In genomic region chr16:11205754-11206459, GRCh38 we compare ENCODE assay signal across 11 cellular contexts. TPM values are rescaled to one million over a fixed set of nuclear protein-coding genes. Genes with fewer than 3 reads are reported as not detected.
DNase-seq lines count a peak whose midpoint lies in the region; ATAC-seq and TF ChIP-seq lines count a peak whose summit lies in the region.
"Had no signal": no experiment of that assay in that cellular context is flagged by ENCODE, and none has a peak within 500 bp of the region (broad histone marks: within the 10 kb centered on the region; RNA-seq: fewer than 3 reads in every experiment).

No MANE protein-coding gene starts in this region.

- H3K4me3 Mint-ChIP-seq in activated CD4-positive, alpha-beta T cell treated with anti-CD3 and anti-CD28 coated beads, Interleukin-2, amount 10 ng/mL, durations not matched to agents 7 days and 5 days: no peak overlapping the region
- no peak overlapping the region for H3K4me3 Mint-ChIP-seq in endothelial cell (ENCODE audit: unreplicated experiment)
- no peak overlapping the region for H3K4me3 Mint-ChIP-seq in stimulated activated memory B cell treated with anti-CD40 and anti-IgM and Interleukin-4, amounts not matched to agents 10 μg/mL and 1 μg/mL and 100 μg/mL, for 72 hours
- H3K4me3 Mint-ChIP-seq: neural progenitor cell had no signal

- H3K27ac Mint-ChIP-seq in activated CD4-positive, alpha-beta T cell treated with anti-CD3 and anti-CD28 coated beads, Interleukin-2, amount 10 ng/mL, durations not matched to agents 7 days and 5 days: peak overlapping the region; percentile 83
- peak overlapping the region; percentile 72 for H3K27ac Mint-ChIP-seq in endothelial cell (ENCODE audit: unreplicated experiment)
- H3K27ac Mint-ChIP-seq in stimulated activated memory B cell treated with anti-CD40 and anti-IgM and Interleukin-4, amounts not matched to agents 10 μg/mL and 1 μg/mL and 100 μg/mL, for 72 hours: peak overlapping the region; percentile 90
- H3K27ac Mint-ChIP-seq: neural progenitor cell had no signal

- POLR2A ChIA-PET in activated CD4-positive, alpha-beta T cell treated with anti-CD3 and anti-CD28 coated beads, Interleukin-2, amount 10 ng/mL, durations not matched to agents 7 days and 5 days (lab: Charles Lee): interaction anchor here (1.3 kb wide), 1 partner anchor 19 kb away, joined by 6 read pairs; no protein-coding TSS in a partner anchor

- DNase-seq in activated CD4-positive, alpha-beta T cell treated with anti-CD3 and anti-CD28 coated beads, Interleukin-2, amount 10 ng/mL, durations not matched to agents 7 days and 5 days: no peak
- DNase-seq in activated CD4-positive, alpha-beta T cell treated with anti-CD3 and anti-CD28 coated beads for 1 hour: no peak
- DNase-seq in MG63 (peak; percentile 48), endothelial cell (ENCODE audit: low spot score) (peak; percentile 30), NCI-H187 treated with DMSO at 0.1 percent for 48 hours (lab: John Stamatoyannopoulos, UW) (no peak), NCI-H2107 treated with DMSO at 0.1 percent for 48 hours (lab: John Stamatoyannopoulos, UW; ENCODE audit: unreplicated experiment) (no peak)
- DNase-seq: effector memory CD4-positive, alpha-beta T cell; NCI-H1092 treated with DMSO at 0.1 percent for 48 hours had no signal

- H3K9me3 ChIP-seq in MG63: peaks cover 4% of the 10 kb centered on the region

- H3K9me3 Mint-ChIP-seq in activated CD4-positive, alpha-beta T cell treated with anti-CD3 and anti-CD28 coated beads, Interleukin-2, amount 10 ng/mL, durations not matched to agents 7 days and 5 days: peaks cover 11% of the 10 kb centered on the region
- no peaks in the 10 kb centered on the region for H3K9me3 Mint-ChIP-seq in endothelial cell (ENCODE audit: unreplicated experiment)
- H3K9me3 Mint-ChIP-seq in stimulated activated memory B cell treated with anti-CD40 and anti-IgM and Interleukin-4, amounts not matched to agents 10 μg/mL and 1 μg/mL and 100 μg/mL, for 72 hours: peaks cover 5% of the 10 kb centered on the region
- H3K9me3 Mint-ChIP-seq: neural progenitor cell had no signal

- no peaks in the 10 kb centered on the region for H3K27me3 ChIP-seq in MG63
- H3K27me3 ChIP-seq: neural progenitor cell had no signal

- no peak for TF ChIP-seq CTCF in endothelial cell (IDR thresholded peaks at IDR 0.05; ENCODE audit: unreplicated experiment)

- CTCF ChIA-PET in activated CD4-positive, alpha-beta T cell treated with anti-CD3 and anti-CD28 coated beads, Interleukin-2, amount 10 ng/mL, durations not matched to agents 7 days and 5 days (lab: Charles Lee): interaction anchor here (0.6 to 3.2 kb wide), 12 partner anchors 10 to 106 kb away, joined by 3 to 14 read pairs (median 4); partner anchors contain the start of gene SOCS1

- no peak for ATAC-seq in stimulated activated memory B cell treated with anti-CD40 and anti-IgM and Interleukin-4, amounts not matched to agents 10 μg/mL and 1 μg/mL and 100 μg/mL, for 72 hours
- no peak for ATAC-seq in HG02763 (IDR thresholded peaks at IDR 0.05; ENCODE audit: unreplicated experiment)

- no peaks in the 10 kb centered on the region for H3K27me3 Mint-ChIP-seq in activated CD4-positive, alpha-beta T cell treated with anti-CD3 and anti-CD28 coated beads, Interleukin-2, amount 10 ng/mL, durations not matched to agents 7 days and 5 days
- peaks cover 8% of the 10 kb centered on the region for H3K27me3 Mint-ChIP-seq in endothelial cell (ENCODE audit: unreplicated experiment)
- peaks cover 20% of the 10 kb centered on the region for H3K27me3 Mint-ChIP-seq in stimulated activated memory B cell treated with anti-CD40 and anti-IgM and Interleukin-4, amounts not matched to agents 10 μg/mL and 1 μg/mL and 100 μg/mL, for 72 hours

- H3K36me3 ChIP-seq in MG63: no peaks in the 10 kb centered on the region
- H3K36me3 ChIP-seq: neural progenitor cell had no signal

- H3K36me3 Mint-ChIP-seq in activated CD4-positive, alpha-beta T cell treated with anti-CD3 and anti-CD28 coated beads, Interleukin-2, amount 10 ng/mL, durations not matched to agents 7 days and 5 days (ENCODE audit: low read depth): peaks cover 9% of the 10 kb centered on the region
- H3K36me3 Mint-ChIP-seq in endothelial cell (ENCODE audit: low read depth, unreplicated experiment): no peaks in the 10 kb centered on the region
- H3K36me3 Mint-ChIP-seq in stimulated activated memory B cell treated with anti-CD40 and anti-IgM and Interleukin-4, amounts not matched to agents 10 μg/mL and 1 μg/mL and 100 μg/mL, for 72 hours: peaks cover 5% of the 10 kb centered on the region
- H3K36me3 Mint-ChIP-seq: neural progenitor cell had no signal

- peaks cover 42% of the 10 kb centered on the region for H3K4me1 Mint-ChIP-seq in activated CD4-positive, alpha-beta T cell treated with anti-CD3 and anti-CD28 coated beads, Interleukin-2, amount 10 ng/mL, durations not matched to agents 7 days and 5 days
- H3K4me1 Mint-ChIP-seq in endothelial cell (ENCODE audit: unreplicated experiment): peaks cover 16% of the 10 kb centered on the region
- peaks cover 90% of the 10 kb centered on the region for H3K4me1 Mint-ChIP-seq in stimulated activated memory B cell treated with anti-CD40 and anti-IgM and Interleukin-4, amounts not matched to agents 10 μg/mL and 1 μg/mL and 100 μg/mL, for 72 hours

- H3K4me3 ChIP-seq in MG63: no peak overlapping the region
- H3K4me3 ChIP-seq: neural progenitor cell had no signal

RNA-seq across cellular contexts. Expression of gene SOCS1, which starts 50.1 kb away (rescaled TPM):
- total RNA-seq in activated CD4-positive, alpha-beta T cell treated with anti-CD3 and anti-CD28 coated beads, Interleukin-2, amount 10 ng/mL, durations not matched to agents 7 days and 5 days: 100 to 1,000 TPM; 127 to 133 TPM
- total RNA-seq in MG63 (2014; rRNA removed; shearing (Covaris generic); ENCODE audit: low replicate concordance): 0.16 TPM in 1 of 2 replicates, not detected in the other
- 7.4 TPM for total RNA-seq in endothelial cell (ENCODE audit: unreplicated experiment)

Comparison
In these comparisons a context has a peak if more than half of its experiments do, and no peak if none do; other contexts are left out.
1. DNase-seq: peak in MG63 (single experiment) and endothelial cell (single experiment); none in activated CD4-positive, alpha-beta T cell treated with anti-CD3 and anti-CD28 coated beads, Interleukin-2, amount 10 ng/mL, durations not matched to agents 7 days and 5 days (single experiment), activated CD4-positive, alpha-beta T cell treated with anti-CD3 and anti-CD28 coated beads for 1 hour (single experiment), NCI-H187 treated with DMSO at 0.1 percent for 48 hours (single experiment) and NCI-H2107 treated with DMSO at 0.1 percent for 48 hours (single experiment).
2. RNA of gene SOCS1, which starts 50.1 kb away (total RNA-seq): 127 to 133 TPM in activated CD4-positive, alpha-beta T cell treated with anti-CD3 and anti-CD28 coated beads, Interleukin-2, amount 10 ng/mL, durations not matched to agents 7 days and 5 days; 7.4 TPM in endothelial cell (single experiment) and 0.16 TPM in MG63; every median in the first group is over 10 times any median in the second.
3. Peak in every context shown above with its lines, with median percentiles within 50 percentile points of each other: H3K27ac Mint-ChIP-seq.